23 cellular contexts compared by ENCODE assay signal in genomic region chr12:106000376-106001104, GRCh38.
"Had no signal": no experiment of that assay in that cellular context is flagged by ENCODE, and none has a peak within 500 bp of the region (broad histone marks: within the 10 kb centered on the region; RNA-seq: fewer than 3 reads in every experiment).

No MANE protein-coding gene starts in this region.

- H3K27me3 ChIP-seq: adrenal gland, dorsolateral prefrontal cortex, sigmoid colon, testis, upper lobe of left lung had no signal

- DNase-seq: activated CD4-positive, alpha-beta T cell treated with anti-CD3 and anti-CD28 coated beads, Interleukin-2, amount 50 U/mL, for 1 hour; activated CD8-positive, alpha-beta memory T cell treated with anti-CD3 and anti-CD28 coated beads, Interleukin-2, amount 50 U/mL, for 4 hours; activated T-cell treated with anti-CD3 and anti-CD28 coated beads, Interleukin-2, amount 50 U/mL, for 4 hours; adrenal gland; caudate nucleus; dorsolateral prefrontal cortex; foreskin fibroblast; hypothalamus; kidney; left ventricle myocardium superior; mucosa of descending colon; naive B cell; sigmoid colon; spleen; stimulated activated CD4-positive, alpha-beta T cell treated with anti-CD3 and anti-CD28 coated beads, Interleukin-4, amount 100 ng/mL, for 4 hours; T-helper 1 cell; T-helper 9 cell; testis; upper lobe of left lung had no signal

- FAIRE-seq: kidney had no signal

- ATAC-seq: activated CD4-positive, CD25-positive, alpha-beta regulatory T cell treated with anti-CD3 and anti-CD28 coated beads, Interleukin-2, amount 50 U/mL, for 24 hours; activated naive CD4-positive, alpha-beta T cell treated with anti-CD3 and anti-CD28 coated beads, Interleukin-2, amount 50 U/mL, for 72 hours; activated T-cell treated with anti-CD3 and anti-CD28 coated beads, Interleukin-2, amount 50 U/mL, for 4 hours; left ventricle myocardium superior; mucosa of descending colon; stimulated activated memory B cell treated with anti-CD40 and anti-IgM and Interleukin-4, amounts not matched to agents 10 μg/mL and 1 μg/mL and 100 μg/mL, for 72 hours had no signal

- H3K36me3 ChIP-seq: adrenal gland, sigmoid colon, spleen, upper lobe of left lung had no signal

- H3K27ac ChIP-seq: adrenal gland, dorsolateral prefrontal cortex, epithelial cell of prostate, sigmoid colon, spleen, testis, upper lobe of left lung had no signal

- H3K4me3 ChIP-seq: adrenal gland, dorsolateral prefrontal cortex, mucosa of descending colon, sigmoid colon, spleen, testis, upper lobe of left lung had no signal

- H3K9me3 ChIP-seq: adrenal gland, mucosa of descending colon, sigmoid colon, testis, upper lobe of left lung had no signal

- H3K4me1 ChIP-seq: adrenal gland, sigmoid colon, spleen, testis, upper lobe of left lung had no signal
